Comparison of ENCODE assay signal across 8 cellular contexts in genomic region chr22:26589845-26590524, GRCh38. TPM values are rescaled to one million over a fixed set of nuclear protein-coding genes. Genes with fewer than 3 reads are reported as not detected.
DNase-seq lines count a peak whose midpoint lies in the region; ATAC-seq and TF ChIP-seq lines count a peak whose summit lies in the region.

Gene TPST2, minus strand, starts transcription at chr22:26590132. Its CDS starts 48,502 bp downstream, at chr22:26541630.

- no peaks in the 10 kb centered on the region for H3K9me3 ChIP-seq in SK-N-MC (ENCODE audit: low read depth, low read length)
- no peaks in the 10 kb centered on the region for H3K9me3 ChIP-seq in testis

- H3K36me3 Mint-ChIP-seq in activated naive CD4-positive, alpha-beta T cell treated with anti-CD3 and anti-CD28 coated beads, Interleukin-2, amount 50 U/mL, for 72 hours, result peaks cover 0 to 10% of the 10 kb centered on the region in 2 donors
- H3K36me3 Mint-ChIP-seq in glutamatergic neuron (ENCODE audit: unreplicated experiment) (no peaks in the 10 kb centered on the region), osteocyte (ENCODE audit: unreplicated experiment) (no peaks in the 10 kb centered on the region)

- H3K27me3 Mint-ChIP-seq in glutamatergic neuron (ENCODE audit: unreplicated experiment) (peaks cover 7% of the 10 kb centered on the region), osteocyte (ENCODE audit: unreplicated experiment) (peaks cover 24% of the 10 kb centered on the region)

- H3K36me3 ChIP-seq in SK-N-MC (ENCODE audit: insufficient read depth, low read length), result no peaks in the 10 kb centered on the region
- H3K36me3 ChIP-seq in testis (ENCODE audit: low read depth, missing control alignments), result no peaks in the 10 kb centered on the region

- H3K4me1 Mint-ChIP-seq in glutamatergic neuron (ENCODE audit: low read depth, unreplicated experiment) (no peaks in the 10 kb centered on the region), osteocyte (ENCODE audit: unreplicated experiment) (peaks cover 29% of the 10 kb centered on the region)

- H3K27me3 ChIP-seq in testis, result no peaks in the 10 kb centered on the region

- 0 to 2% methylated on average over 6 to 10 of the region's 69 CpGs for WGBS in testis, 2 donors

- no peak within 1 kb of the TSS for H3K27ac ChIP-seq in SK-N-MC
- peak within 1 kb of the TSS; percentile 84 to 88 for H3K27ac ChIP-seq in testis

- intact Hi-C loops in testis (cut with DNase I; ENCODE audit: low total_unique reads), result no loop called here

- TF ChIP-seq CTCF in glutamatergic neuron (IDR thresholded peaks at IDR 0.05; ENCODE audit: partially characterized antibody, unreplicated experiment) (no peak), osteocyte (IDR thresholded peaks at IDR 0.05) (no peak), testis (IDR thresholded peaks at IDR 0.05) (no peak)

- ATAC-seq in GM21381 (IDR thresholded peaks at IDR 0.05; ENCODE audit: unreplicated experiment), result peak; percentile 68
- ATAC-seq in activated naive CD4-positive, alpha-beta T cell treated with anti-CD3 and anti-CD28 coated beads, Interleukin-2, amount 50 U/mL, for 72 hours, result peak; percentile 88 to 95

- H3K9ac ChIP-seq in SK-N-MC (ENCODE audit: insufficient read length), result peak within 1 kb of the TSS; percentile 66

- peak; percentile 57 for DNase-seq in COR-L47 (lab: John Stamatoyannopoulos, UW)
- peak; percentile 84 for DNase-seq in HuH-7 (ENCODE audit: low spot score)
- DNase-seq in SK-N-MC (ENCODE audit: low read depth, low spot score), result no peak
- DNase-seq in activated naive CD4-positive, alpha-beta T cell treated with anti-CD3 and anti-CD28 coated beads, Interleukin-2, amount 50 U/mL, for 72 hours (ENCODE audit: low spot score in 2 of 2), result peak; percentile 81 to 82
- DNase-seq in glutamatergic neuron, result peak; percentile 79
- DNase-seq in osteocyte (ENCODE audit: extremely low spot score, unreplicated experiment), result peak; percentile 92
- DNase-seq in testis, result peak; percentile 86

- TF ChIP-seq POLR2A in testis (IDR thresholded peaks at IDR 0.05), result peak; percentile 64

- no peaks in the 10 kb centered on the region for H3K9me3 Mint-ChIP-seq in activated naive CD4-positive, alpha-beta T cell treated with anti-CD3 and anti-CD28 coated beads, Interleukin-2, amount 50 U/mL, for 72 hours
- H3K9me3 Mint-ChIP-seq in glutamatergic neuron (ENCODE audit: unreplicated experiment), result peaks cover 4% of the 10 kb centered on the region
- H3K9me3 Mint-ChIP-seq in osteocyte (ENCODE audit: unreplicated experiment), result no peaks in the 10 kb centered on the region

- H3K4me3 Mint-ChIP-seq in glutamatergic neuron (ENCODE audit: unreplicated experiment) (peak within 1 kb of the TSS; percentile 86), osteocyte (ENCODE audit: unreplicated experiment) (peak within 1 kb of the TSS; percentile 78)

- H3K4me3 ChIP-seq in SK-N-MC, result peak within 1 kb of the TSS; percentile 79
- peak within 1 kb of the TSS; percentile 87 to 89 for H3K4me3 ChIP-seq in testis

- peaks cover 10% of the 10 kb centered on the region for H3K4me1 ChIP-seq in testis

- peak within 1 kb of the TSS; percentile 88 to 94 for H3K27ac Mint-ChIP-seq in activated naive CD4-positive, alpha-beta T cell treated with anti-CD3 and anti-CD28 coated beads, Interleukin-2, amount 50 U/mL, for 72 hours
- no peak within 1 kb of the TSS for H3K27ac Mint-ChIP-seq in glutamatergic neuron (ENCODE audit: unreplicated experiment)
- peak within 1 kb of the TSS; percentile 67 for H3K27ac Mint-ChIP-seq in osteocyte (ENCODE audit: unreplicated experiment)

RNA-seq across cellular contexts. Expression of gene TPST2, which starts in this region (rescaled TPM):
- 10 to 100 TPM; 15.4 to 26.9 TPM for total RNA-seq in activated naive CD4-positive, alpha-beta T cell treated with anti-CD3 and anti-CD28 coated beads, Interleukin-2, amount 50 U/mL, for 72 hours
- total RNA-seq in glutamatergic neuron (ENCODE audit: unreplicated experiment), result 10.6 TPM
- 16.3 and 19.0 TPM in 2 replicates for total RNA-seq in osteocyte
- total RNA-seq in testis, result 100 to 1,000 TPM; 169 to 218 TPM
- polyA plus RNA-seq in testis (ENCODE audit: insufficient read depth, low read depth, low replicate concordance), result 32.8 TPM
